8 cellular contexts compared by ENCODE assay signal in genomic region chr7:726854-727103, GRCh38. TPM values are rescaled to one million over a fixed set of nuclear protein-coding genes. Genes with fewer than 3 reads are reported as not detected.
DNase-seq lines count a peak whose midpoint lies in the region; ATAC-seq, FAIRE-seq and TF ChIP-seq lines count a peak whose summit lies in the region.
"Had no signal": no experiment of that assay in that cellular context is flagged by ENCODE, and none has a peak within 500 bp of the region (broad histone marks: within the 10 kb centered on the region; RNA-seq: fewer than 3 reads in every experiment).

No MANE protein-coding gene starts in this region.

- TF ChIP-seq CTCF in HFFc6 (IDR thresholded peaks at IDR 0.05): no peak

- H3K27me3 ChIP-seq in effector memory CD4-positive, alpha-beta T cell (replicated peaks; ENCODE audit: control insufficient read depth, insufficient read depth, low read length, poor library complexity, severe bottlenecking): no peaks in the 10 kb centered on the region
- no peaks in the 10 kb centered on the region for H3K27me3 ChIP-seq in neuronal stem cell (ENCODE audit: control insufficient read depth in 3 of 3, insufficient read depth in 3 of 3, low read depth in 1 of 3, low read length in 3 of 3)

- H3K18ac ChIP-seq in neuronal stem cell (ENCODE audit: low read length): peak overlapping the region; percentile 90

- peak overlapping the region; percentile 15 for H2BK5ac ChIP-seq in neuronal stem cell (ENCODE audit: low read length)

- no peak overlapping the region for H3K14ac ChIP-seq in neuronal stem cell (ENCODE audit: low read length)

- peaks cover 31% of the 10 kb centered on the region for H3K4me1 Mint-ChIP-seq in HFFc6 (ENCODE audit: low read depth)
- peaks cover 23% of the 10 kb centered on the region for H3K4me1 Mint-ChIP-seq in activated T-helper 1 cell treated with anti-CD3 and anti-CD28 coated beads, Interleukin-12 subunit alpha, Interleukin-12 subunit beta, Interleukin-2, Interleukin-4 antibody, amounts not matched to agents 30 ng/mL and 10 ng/mL and 1 ng/mL, durations not matched to agents 14 hours and 24 hours and 36 hours (ENCODE audit: low read depth)

- H3K23ac ChIP-seq in neuronal stem cell (ENCODE audit: low read depth, low read length, poor library complexity): peak overlapping the region; percentile 90

- H3K4me2 ChIP-seq in neuronal stem cell (ENCODE audit: insufficient read depth, low read length, poor library complexity, severe bottlenecking): peak overlapping the region; percentile 76

- peaks cover 39% of the 10 kb centered on the region for H3K36me3 Mint-ChIP-seq in HFFc6 (ENCODE audit: low read depth)
- H3K36me3 Mint-ChIP-seq in activated T-helper 1 cell treated with anti-CD3 and anti-CD28 coated beads, Interleukin-12 subunit alpha, Interleukin-12 subunit beta, Interleukin-2, Interleukin-4 antibody, amounts not matched to agents 30 ng/mL and 10 ng/mL and 1 ng/mL, durations not matched to agents 14 hours and 24 hours and 36 hours (ENCODE audit: low read depth): peaks cover 36% of the 10 kb centered on the region

- peaks cover 22% of the 10 kb centered on the region for H3K79me1 ChIP-seq in neuronal stem cell (ENCODE audit: low read depth, low read length)

- WGBS in neuronal stem cell (ENCODE audit: extremely low coverage in 2 of 2, insufficient read length in 2 of 2, insufficient replicate concordance in 1 of 2), 2 donors: no CpG with 5 or more reads among the region's 39 CpGs

- peak overlapping the region; percentile 68 for H2AK5ac ChIP-seq in neuronal stem cell (ENCODE audit: low read depth, low read length)

- H3K9me3 Mint-ChIP-seq in HFFc6: peaks cover 34% of the 10 kb centered on the region
- H3K9me3 Mint-ChIP-seq in activated T-helper 1 cell treated with anti-CD3 and anti-CD28 coated beads, Interleukin-12 subunit alpha, Interleukin-12 subunit beta, Interleukin-2, Interleukin-4 antibody, amounts not matched to agents 30 ng/mL and 10 ng/mL and 1 ng/mL, durations not matched to agents 14 hours and 24 hours and 36 hours: peaks cover 11% of the 10 kb centered on the region

- H3K27ac ChIP-seq in effector memory CD4-positive, alpha-beta T cell (ENCODE audit: insufficient read depth, low read length, poor library complexity, severe bottlenecking): peak overlapping the region; percentile 16
- H3K27ac ChIP-seq in neuronal stem cell (replicated peaks; ENCODE audit: low read length): no peak overlapping the region

- no peak overlapping the region for H3K4ac ChIP-seq in neuronal stem cell (ENCODE audit: low read length)

- no peak overlapping the region for H2BK120ac ChIP-seq in neuronal stem cell (ENCODE audit: low read depth, low read length)

- ATAC-seq in GM19438 (IDR thresholded peaks at IDR 0.05; ENCODE audit: low read depth, unreplicated experiment): peak; percentile 9
- no peak for ATAC-seq in GM21515 (IDR thresholded peaks at IDR 0.05; ENCODE audit: unreplicated experiment)

- no peak overlapping the region for H4K91ac ChIP-seq in neuronal stem cell (ENCODE audit: low read depth, low read length, poor library complexity)

- peak overlapping the region; percentile 46 for H3K4me3 ChIP-seq in effector memory CD4-positive, alpha-beta T cell (ENCODE audit: insufficient read depth, low read depth, low read length, poor library complexity, severe bottlenecking)
- H3K4me3 ChIP-seq in neuronal stem cell (ENCODE audit: low read length in 2 of 2): peak overlapping the region; percentile 79 to 99

- FAIRE-seq in HTR-8/SVneo (lab: Jason Lieb, UNC): peak; percentile 31

- H4K8ac ChIP-seq in neuronal stem cell (ENCODE audit: low read depth, low read length): no peak overlapping the region

- H3K36me3 ChIP-seq in effector memory CD4-positive, alpha-beta T cell (ENCODE audit: control insufficient read depth, insufficient read depth, low read length): peaks cover 13% of the 10 kb centered on the region
- peaks cover 23 to 33% of the 10 kb centered on the region in 2 donors for H3K36me3 ChIP-seq in neuronal stem cell (replicated peaks in 1 of 2; ENCODE audit: control insufficient read depth in 2 of 2, insufficient read depth in 2 of 2, low read length in 2 of 2)

- H3K27ac Mint-ChIP-seq in HFFc6: no peak overlapping the region
- H3K27ac Mint-ChIP-seq in activated T-helper 1 cell treated with anti-CD3 and anti-CD28 coated beads, Interleukin-12 subunit alpha, Interleukin-12 subunit beta, Interleukin-2, Interleukin-4 antibody, amounts not matched to agents 30 ng/mL and 10 ng/mL and 1 ng/mL, durations not matched to agents 14 hours and 24 hours and 36 hours: no peak overlapping the region

- H3K9ac ChIP-seq in neuronal stem cell (ENCODE audit: low read depth, low read length, poor library complexity): peak overlapping the region; percentile 99

- DNase-seq in HTR-8/SVneo (ENCODE audit: insufficient read length, low spot score) (no peak), neuronal stem cell (ENCODE audit: low spot score) (no peak), HFFc6 (no peak)
- DNase-seq in effector memory CD4-positive, alpha-beta T cell: no peak
- DNase-seq in activated T-helper 1 cell treated with anti-CD3 and anti-CD28 coated beads, Interleukin-12 subunit alpha, Interleukin-12 subunit beta, Interleukin-2, Interleukin-4 antibody, amounts not matched to agents 30 ng/mL and 10 ng/mL and 1 ng/mL, durations not matched to agents 14 hours and 24 hours and 36 hours (ENCODE audit: low spot score): no peak

- peaks cover 12% of the 10 kb centered on the region for H3K4me1 ChIP-seq in effector memory CD4-positive, alpha-beta T cell (ENCODE audit: control insufficient read depth, insufficient read depth, low read length, poor library complexity, severe bottlenecking)
- H3K4me1 ChIP-seq in neuronal stem cell (ENCODE audit: control insufficient read depth in 2 of 2, insufficient read depth in 1 of 2, low read depth in 1 of 2, low read length in 2 of 2): peaks cover 12 to 14% of the 10 kb centered on the region in 2 donors

- intact Hi-C loops in activated T-helper 1 cell treated with anti-CD3 and anti-CD28 coated beads, Interleukin-12 subunit alpha, Interleukin-12 subunit beta, Interleukin-2, Interleukin-4 antibody, amounts not matched to agents 30 ng/mL and 10 ng/mL and 1 ng/mL, durations not matched to agents 14 hours and 24 hours and 36 hours (cut with micrococcal nuclease): loop anchor here (1.0 to 5.0 kb wide), 8 partner anchors 86 to 579 kb away; partner anchors contain the start of genes GET4, PDGFA and SUN1

- H2BK15ac ChIP-seq in neuronal stem cell (ENCODE audit: low read length): no peak overlapping the region

- no peaks in the 10 kb centered on the region; the same call in 1 of the 2 replicates for H3K27me3 Mint-ChIP-seq in HFFc6 (ENCODE audit: insufficient read depth)
- H3K27me3 Mint-ChIP-seq in activated T-helper 1 cell treated with anti-CD3 and anti-CD28 coated beads, Interleukin-12 subunit alpha, Interleukin-12 subunit beta, Interleukin-2, Interleukin-4 antibody, amounts not matched to agents 30 ng/mL and 10 ng/mL and 1 ng/mL, durations not matched to agents 14 hours and 24 hours and 36 hours (ENCODE audit: insufficient read depth): no peaks in the 10 kb centered on the region
- H3K27me3 Mint-ChIP-seq: stimulated activated naive CD8-positive, alpha-beta T cell treated with anti-CD3 and anti-CD28 coated beads, Interleukin-15, Interleukin-2, amounts not matched to agents 100 ng/mL and 50 ng/mL, for 24 hours had no signal

- H3K4me3 Mint-ChIP-seq in HFFc6: no peak overlapping the region
- no peak overlapping the region for H3K4me3 Mint-ChIP-seq in activated T-helper 1 cell treated with anti-CD3 and anti-CD28 coated beads, Interleukin-12 subunit alpha, Interleukin-12 subunit beta, Interleukin-2, Interleukin-4 antibody, amounts not matched to agents 30 ng/mL and 10 ng/mL and 1 ng/mL, durations not matched to agents 14 hours and 24 hours and 36 hours

- H2AFZ ChIP-seq in neuronal stem cell (ENCODE audit: low read length): peak overlapping the region; percentile 92

- H2BK12ac ChIP-seq in neuronal stem cell (ENCODE audit: low read length): no peak overlapping the region

- H3K9me3 ChIP-seq in effector memory CD4-positive, alpha-beta T cell (ENCODE audit: control insufficient read depth, low read length): no peaks in the 10 kb centered on the region
- peaks cover 3 to 7% of the 10 kb centered on the region in 2 donors for H3K9me3 ChIP-seq in neuronal stem cell (replicated peaks in 1 of 2; ENCODE audit: control insufficient read depth in 2 of 2, insufficient read depth in 1 of 2, low read depth in 1 of 2, low read length in 2 of 2)

RNA-seq across cellular contexts. Expression of gene DNAAF5, which starts 0.3 kb away (rescaled TPM):
- polyA plus RNA-seq in neuronal stem cell (2013, experiment 1 of 2): 26.4 TPM
- 26.5 TPM for polyA plus RNA-seq in neuronal stem cell (2013, experiment 2 of 2)
- total RNA-seq in HFFc6 (2021; fragmentation: NEBNext Ultra II Directional; extraction: Animal tissue kit (Norgen Biotek cat#: 25700)): 10 to 100 TPM; 25.4 to 33.0 (median 27.5) TPM
- 42.7 and 52.4 TPM in 2 replicates for total RNA-seq in activated T-helper 1 cell treated with anti-CD3 and anti-CD28 coated beads, Interleukin-12 subunit alpha, Interleukin-12 subunit beta, Interleukin-2, Interleukin-4 antibody, amounts not matched to agents 30 ng/mL and 10 ng/mL and 1 ng/mL, durations not matched to agents 14 hours and 24 hours and 36 hours

RNA-seq across cellular contexts. Expression of gene PRKAR1B, which starts 0.3 kb away (rescaled TPM):
- polyA plus RNA-seq in neuronal stem cell (2013, experiment 1 of 2): 14.0 TPM
- 12.9 TPM for polyA plus RNA-seq in neuronal stem cell (2013, experiment 2 of 2)
- total RNA-seq in HFFc6 (2021; fragmentation: NEBNext Ultra II Directional; extraction: Animal tissue kit (Norgen Biotek cat#: 25700)): 10 to 100 TPM; 15.5 to 22.7 (median 17.1) TPM
- 37.0 and 37.8 TPM in 2 replicates for total RNA-seq in activated T-helper 1 cell treated with anti-CD3 and anti-CD28 coated beads, Interleukin-12 subunit alpha, Interleukin-12 subunit beta, Interleukin-2, Interleukin-4 antibody, amounts not matched to agents 30 ng/mL and 10 ng/mL and 1 ng/mL, durations not matched to agents 14 hours and 24 hours and 36 hours
